In the genomic region with DNA sequence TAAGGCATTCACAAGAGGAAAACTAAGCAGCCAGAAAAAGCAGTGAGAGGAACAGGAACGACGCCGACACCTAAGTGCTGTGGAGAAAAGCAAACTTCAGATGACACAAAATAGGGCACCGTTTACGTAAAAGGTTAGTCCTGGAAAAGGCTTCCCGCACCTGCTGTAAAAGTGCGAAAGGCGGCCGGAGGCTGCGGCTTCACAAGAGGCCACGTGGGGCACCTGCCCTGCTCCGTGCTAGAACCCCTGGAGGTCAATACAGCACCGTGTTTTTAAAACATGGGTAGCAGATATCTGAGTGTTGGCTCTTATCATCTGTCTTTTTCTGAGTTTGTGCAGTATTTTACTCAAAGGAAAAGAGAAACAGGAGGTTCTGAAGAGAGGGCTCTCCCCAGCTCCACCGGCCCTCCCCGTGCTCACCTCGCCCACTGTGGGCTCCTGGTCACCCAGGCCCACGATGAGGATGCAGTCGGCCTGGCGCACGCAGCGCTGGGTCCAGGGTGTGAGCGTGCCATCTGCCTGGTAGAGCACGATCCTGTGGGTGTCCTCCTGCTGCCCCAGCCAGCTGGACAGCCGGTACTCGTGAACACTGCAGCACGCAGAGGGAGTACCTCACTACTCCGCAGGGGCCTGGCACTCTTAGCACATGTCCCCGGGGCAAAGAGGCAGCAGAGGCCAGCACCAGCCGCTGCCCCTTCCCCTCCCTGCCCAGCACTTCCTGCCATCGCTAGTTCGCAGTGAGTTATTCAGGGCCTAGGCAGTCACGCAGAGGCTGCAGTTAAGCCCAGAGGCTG, we compare ENCODE assay signal across 26 cellular contexts. TPM values are rescaled to one million over a fixed set of nuclear protein-coding genes. Genes with fewer than 3 reads are reported as not detected.
DNase-seq lines count a peak whose midpoint lies in the region; ATAC-seq and TF ChIP-seq lines count a peak whose summit lies in the region.
"Had no signal": no experiment of that assay in that cellular context is flagged by ENCODE, and none has a peak within 500 bp of the region (broad histone marks: within the 10 kb centered on the region; RNA-seq: fewer than 3 reads in every experiment).

No MANE protein-coding gene starts in this region.

- H3F3A ChIP-seq in neural progenitor cell (ENCODE audit: low read depth): no peaks in the 10 kb centered on the region

- intact Hi-C loops in left ventricle myocardium superior (cut with micrococcal nuclease): no loop called here

- no peak overlapping the region for H3K4me3 ChIP-seq in right atrium auricular region
- H3K4me3 ChIP-seq in neural progenitor cell: no peak overlapping the region
- H3K4me3 ChIP-seq: esophagus muscularis mucosa, GM12878, Peyer's patch, skin epidermis had no signal

- H3K27me3 Mint-ChIP-seq in neural progenitor cell (ENCODE audit: insufficient read depth, low read depth): no peaks in the 10 kb centered on the region
- H3K27me3 Mint-ChIP-seq: activated naive CD8-positive, alpha-beta T cell treated with anti-CD3 and anti-CD28 coated beads, Interleukin-2, amount 10 ng/mL, durations not matched to agents 7 days and 5 days; effector memory CD8-positive, alpha-beta T cell had no signal

- H3K4me2 ChIP-seq in neural progenitor cell: no peak overlapping the region

- peaks cover 14% of the 10 kb centered on the region for H3K4me1 Mint-ChIP-seq in neural progenitor cell

- no peak for ATAC-seq in left ventricle myocardium superior
- ATAC-seq in activated naive CD4-positive, alpha-beta T cell treated with anti-CD3 and anti-CD28 coated beads, Interleukin-2, amount 50 U/mL, for 72 hours: no peak
- ATAC-seq: effector memory CD8-positive, alpha-beta T cell; GM12878 had no signal

- H3K9me3 ChIP-seq in right atrium auricular region (peaks cover 0 to 13% of the 10 kb centered on the region in 2 donors), neural progenitor cell (ENCODE audit: low read depth) (no peaks in the 10 kb centered on the region)

- H3K36me3 ChIP-seq in right atrium auricular region (peaks cover 3% of the 10 kb centered on the region), neural progenitor cell (no peaks in the 10 kb centered on the region)
- H3K36me3 ChIP-seq: Peyer's patch, WERI-Rb-1 had no signal

- H3K79me2 ChIP-seq in neural progenitor cell (ENCODE audit: low read depth): no peaks in the 10 kb centered on the region

- H3K27ac ChIP-seq in right atrium auricular region (no peak overlapping the region), cingulate gyrus (ENCODE audit: low read depth, low read length) (peak overlapping the region; percentile 47), neural progenitor cell (no peak overlapping the region)
- H3K27ac ChIP-seq: esophagus muscularis mucosa, Peyer's patch, skin epidermis, WERI-Rb-1 had no signal

- DNase-seq in left ventricle myocardium superior (peak; percentile 25), right atrium auricular region (ENCODE audit: low spot score) (no peak), neural progenitor cell (ENCODE audit: low spot score) (no peak), NCI-H446 treated with DMSO at 0.1 percent for 48 hours (lab: John Stamatoyannopoulos, UW) (no peak), DMS114 treated with DMSO at 0.1 percent for 48 hours (lab: John Stamatoyannopoulos, UW; ENCODE audit: unreplicated experiment) (no peak), NCI-H82 (lab: John Stamatoyannopoulos, UW) (no peak)
- DNase-seq in activated naive CD4-positive, alpha-beta T cell treated with anti-CD3 and anti-CD28 coated beads, Interleukin-2, amount 50 U/mL, for 72 hours (ENCODE audit: low spot score in 2 of 2): no peak
- DNase-seq: activated naive CD8-positive, alpha-beta T cell treated with anti-CD3 and anti-CD28 coated beads, Interleukin-2, amount 10 ng/mL, durations not matched to agents 7 days and 5 days; COR-L47; DND-41; effector memory CD8-positive, alpha-beta T cell; hippocampal formation; Karpas-422; NCI-H1694; NCI-H526; Peyer's patch; stimulated activated CD4-positive, alpha-beta T cell treated with anti-CD3 and anti-CD28 coated beads, Interleukin-2, amount 100 ng/mL, for 24 hours; WERI-Rb-1 had no signal

- H4K20me1 ChIP-seq in neural progenitor cell (ENCODE audit: low read depth): no peaks in the 10 kb centered on the region

- peaks cover 10% of the 10 kb centered on the region for H3K9me3 Mint-ChIP-seq in neural progenitor cell
- H3K9me3 Mint-ChIP-seq in activated naive CD4-positive, alpha-beta T cell treated with anti-CD3 and anti-CD28 coated beads, Interleukin-2, amount 50 U/mL, for 72 hours: peaks cover 7 to 8% of the 10 kb centered on the region in 2 donors

- no peaks in the 10 kb centered on the region for H3K36me3 Mint-ChIP-seq in neural progenitor cell
- peaks cover 8 to 9% of the 10 kb centered on the region in 2 donors for H3K36me3 Mint-ChIP-seq in activated naive CD4-positive, alpha-beta T cell treated with anti-CD3 and anti-CD28 coated beads, Interleukin-2, amount 50 U/mL, for 72 hours

- TF ChIP-seq CTCF in right atrium auricular region (IDR thresholded peaks at IDR 0.05) (no peak), neural progenitor cell (IDR thresholded peaks at IDR 0.05) (no peak)

- no peak overlapping the region for H3K9ac ChIP-seq in neural progenitor cell

- no peaks in the 10 kb centered on the region for H3K4me1 ChIP-seq in right atrium auricular region
- H3K4me1 ChIP-seq in neural progenitor cell: no peaks in the 10 kb centered on the region
- H3K4me1 ChIP-seq: Peyer's patch had no signal

- H3K27me3 ChIP-seq in right atrium auricular region (no peaks in the 10 kb centered on the region), neural progenitor cell (no peaks in the 10 kb centered on the region)
- H3K27me3 ChIP-seq: esophagus muscularis mucosa, Peyer's patch had no signal

- H2AFZ ChIP-seq in neural progenitor cell (replicated peaks): no peak overlapping the region

- H3K27ac Mint-ChIP-seq in neural progenitor cell: peak overlapping the region; percentile 84
- no peak overlapping the region for H3K27ac Mint-ChIP-seq in activated naive CD4-positive, alpha-beta T cell treated with anti-CD3 and anti-CD28 coated beads, Interleukin-2, amount 50 U/mL, for 72 hours
- H3K27ac Mint-ChIP-seq: activated naive CD8-positive, alpha-beta T cell treated with anti-CD3 and anti-CD28 coated beads, Interleukin-2, amount 10 ng/mL, durations not matched to agents 7 days and 5 days; effector memory CD8-positive, alpha-beta T cell; T-helper 2 cell treated with Interferon-gamma antibody and Interleukin-4, amounts not matched to agents 5 μg/mL and 100 μg/mL, for 36 hours had no signal

- no peak overlapping the region for H3K4me3 Mint-ChIP-seq in neural progenitor cell
- H3K4me3 Mint-ChIP-seq: activated naive CD8-positive, alpha-beta T cell treated with anti-CD3 and anti-CD28 coated beads, Interleukin-2, amount 10 ng/mL, durations not matched to agents 7 days and 5 days; effector memory CD8-positive, alpha-beta T cell; T-helper 2 cell treated with Interferon-gamma antibody and Interleukin-4, amounts not matched to agents 5 μg/mL and 100 μg/mL, for 36 hours had no signal

RNA-seq across cellular contexts. Expression of a gene that starts 21.0 kb away (rescaled TPM):
- total RNA-seq in left ventricle myocardium superior (10.2 TPM), right atrium auricular region (10 to 100 TPM; 16.2 to 26.2 TPM), neural progenitor cell (ENCODE audit: low replicate concordance) (17.1 and 62.0 TPM in 2 replicates)
- total RNA-seq in activated naive CD4-positive, alpha-beta T cell treated with anti-CD3 and anti-CD28 coated beads, Interleukin-2, amount 50 U/mL, for 72 hours: 10 to 100 TPM; 12.0 to 61.3 TPM

RNA-seq across cellular contexts. Expression of a gene that starts 38.9 kb away (rescaled TPM):
- total RNA-seq in left ventricle myocardium superior (not detected), right atrium auricular region (not detected), neural progenitor cell (ENCODE audit: low replicate concordance) (not detected in 2 replicates)
- total RNA-seq in activated naive CD4-positive, alpha-beta T cell treated with anti-CD3 and anti-CD28 coated beads, Interleukin-2, amount 50 U/mL, for 72 hours: not detected
- total RNA-seq: A673; activated naive CD8-positive, alpha-beta T cell treated with anti-CD3 and anti-CD28 coated beads, Interleukin-2, amount 10 ng/mL, durations not matched to agents 7 days and 5 days; esophagus muscularis mucosa; frontal cortex; GM12878; ureter had no signal

RNA-seq across cellular contexts. Expression of a gene that starts 56.9 kb away (rescaled TPM):
- total RNA-seq in left ventricle myocardium superior (1.9 TPM), right atrium auricular region (1 to 10 TPM in 1 of 2 donors, under 1 TPM in 1; 0.94 to 3.4 TPM), neural progenitor cell (ENCODE audit: low replicate concordance) (0.39 and 0.65 TPM in 2 replicates)
- 1 to 10 TPM in 1 of 2 donors, not detected in 1; 1.5 TPM for total RNA-seq in activated naive CD4-positive, alpha-beta T cell treated with anti-CD3 and anti-CD28 coated beads, Interleukin-2, amount 50 U/mL, for 72 hours
- total RNA-seq: GM12878 had no signal

RNA-seq across cellular contexts. Expression of a gene that starts 57.1 kb away (rescaled TPM):
- total RNA-seq in left ventricle myocardium superior: 8.3 TPM
- 1 to 10 TPM; 5.9 to 6.0 TPM for total RNA-seq in right atrium auricular region
- 4.7 and 25.1 TPM in 2 replicates for total RNA-seq in neural progenitor cell (ENCODE audit: low replicate concordance)
- 10 to 100 TPM in 1 of 2 donors, 1 to 10 TPM in 1; 7.9 to 14.8 TPM for total RNA-seq in activated naive CD4-positive, alpha-beta T cell treated with anti-CD3 and anti-CD28 coated beads, Interleukin-2, amount 50 U/mL, for 72 hours
